Comparison of ENCODE assay signal across 10 cellular contexts in the genomic region with DNA sequence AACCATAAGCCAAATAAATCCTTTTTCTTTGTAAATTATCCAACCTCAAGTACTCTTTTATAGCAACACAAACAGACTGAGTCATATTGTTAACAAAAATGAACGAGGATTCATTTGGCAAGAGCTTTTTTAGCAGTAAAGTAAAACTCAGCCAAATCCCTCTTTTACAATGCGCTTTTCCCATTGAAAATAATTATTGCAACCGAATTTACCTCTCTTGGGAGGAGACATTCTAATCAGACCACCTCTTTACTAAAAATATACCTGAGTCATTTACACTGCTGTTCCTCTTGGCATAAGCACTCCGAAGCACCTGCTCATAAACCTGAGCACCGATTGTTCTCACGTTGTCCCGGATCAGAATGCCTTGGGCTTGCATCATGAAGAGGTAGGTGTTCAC. TPM values are rescaled to one million over a fixed set of nuclear protein-coding genes. Genes with fewer than 3 reads are reported as not detected.
DNase-seq lines count a peak whose midpoint lies in the region; ATAC-seq and TF ChIP-seq lines count a peak whose summit lies in the region.
"Had no signal": no experiment of that assay in that cellular context is flagged by ENCODE, and none has a peak within 500 bp of the region (broad histone marks: within the 10 kb centered on the region; RNA-seq: fewer than 3 reads in every experiment).

No MANE protein-coding gene starts in this region.

- H3K9me3 ChIP-seq in transverse colon = no peaks in the 10 kb centered on the region
- H3K9me3 ChIP-seq: gastroesophageal sphincter had no signal

- H3K27me3 ChIP-seq in transverse colon = no peaks in the 10 kb centered on the region
- H3K27me3 ChIP-seq: gastroesophageal sphincter had no signal

- H3K4me1 Mint-ChIP-seq in activated T-cell treated with anti-CD3 and anti-CD28 coated beads, Interleukin-2, amount 50 U/mL, for 24 hours (ENCODE audit: low read depth) = peaks cover 16% of the 10 kb centered on the region

- DNase-seq in activated T-cell treated with anti-CD3 and anti-CD28 coated beads, Interleukin-2, amount 50 U/mL, for 24 hours = no peak
- DNase-seq in activated T-cell treated with anti-CD3 and anti-CD28 coated beads for 4 hours = no peak
- DNase-seq in SHP77 treated with DMSO at 0.1 percent for 48 hours (lab: John Stamatoyannopoulos, UW) = peak; percentile 4
- DNase-seq in left colon = no peak
- DNase-seq in transverse colon = no peak
- DNase-seq in activated CD8-positive, alpha-beta memory T cell treated with anti-CD3 and anti-CD28 coated beads for 24 hours = no peak
- DNase-seq in posterior cingulate gyrus = no peak
- DNase-seq: activated CD4-positive, alpha-beta T cell treated with anti-CD3 and anti-CD28 coated beads, Interleukin-2, amount 50 U/mL, for 4 hours had no signal

- H3K4me3 ChIP-seq in transverse colon = no peak overlapping the region
- H3K4me3 ChIP-seq: gastroesophageal sphincter had no signal

- no peaks in the 10 kb centered on the region for H3K27me3 Mint-ChIP-seq in activated T-cell treated with anti-CD3 and anti-CD28 coated beads, Interleukin-2, amount 50 U/mL, for 24 hours

- H3K27ac ChIP-seq in transverse colon = peak overlapping the region; percentile 6 to 24 (median 18)
- H3K27ac ChIP-seq: gastroesophageal sphincter had no signal

- in situ Hi-C loops in transverse colon (cut with MboI; ENCODE audit: low pct_ligation_motif_present in 1 of 4, low pct_unique_long_range_greater_than_20kb in 1 of 4, low sequenced_read_pairs in 3 of 4) = no loop called here

- ATAC-seq in left colon = peak; percentile 67
- no peak for ATAC-seq in GM18868 (IDR thresholded peaks at IDR 0.05; ENCODE audit: unreplicated experiment)
- ATAC-seq: gastroesophageal sphincter had no signal

- no peak for TF ChIP-seq EP300 in transverse colon (IDR thresholded peaks at IDR 0.05; ENCODE audit: low read depth)

- no peak for TF ChIP-seq POLR2A in transverse colon (IDR thresholded peaks at IDR 0.05)

- intact Hi-C loops in left colon (cut with DNase I, micrococcal nuclease) (no loop called here), transverse colon (cut with DNase I; ENCODE audit: low total_unique reads) (no loop called here), posterior cingulate gyrus (cut with DNase I) (no loop called here)

- H3K27ac Mint-ChIP-seq in activated T-cell treated with anti-CD3 and anti-CD28 coated beads, Interleukin-2, amount 50 U/mL, for 24 hours = peak overlapping the region; percentile 66

- no peaks in the 10 kb centered on the region for H3K9me3 Mint-ChIP-seq in activated T-cell treated with anti-CD3 and anti-CD28 coated beads, Interleukin-2, amount 50 U/mL, for 24 hours

- no peak overlapping the region for H3K4me3 Mint-ChIP-seq in activated T-cell treated with anti-CD3 and anti-CD28 coated beads, Interleukin-2, amount 50 U/mL, for 24 hours

- H3K36me3 ChIP-seq in transverse colon = peaks cover 0 to 34% (median 12%) of the 10 kb centered on the region in 4 donors

- WGBS in transverse colon (ENCODE audit: low coverage in 1 of 2), 2 donors = 41 to 44% methylated on average over 6 to 7 of the region's 7 CpGs

- peaks cover 5 to 48% (median 23%) of the 10 kb centered on the region in 4 donors for H3K4me1 ChIP-seq in transverse colon

- TF ChIP-seq CTCF in transverse colon (IDR thresholded peaks at IDR 0.05) = no peak

- H3K36me3 Mint-ChIP-seq in activated T-cell treated with anti-CD3 and anti-CD28 coated beads, Interleukin-2, amount 50 U/mL, for 24 hours (ENCODE audit: low read depth) = peaks cover 59% of the 10 kb centered on the region

RNA-seq across cellular contexts. Expression of a gene that starts 57.4 kb away (rescaled TPM):
- total RNA-seq in left colon (10 to 100 TPM; 58.1 to 64.8 TPM), transverse colon (10 to 100 TPM; 22.3 to 43.2 (median 29.4) TPM)
